Comparison of ENCODE assay signal across 12 cellular contexts in genomic region chr9:137757139-137757538, GRCh38.
DNase-seq lines count a peak whose midpoint lies in the region; ATAC-seq and TF ChIP-seq lines count a peak whose summit lies in the region.
"Had no signal": no experiment of that assay in that cellular context is flagged by ENCODE, and none has a peak within 500 bp of the region (broad histone marks: within the 10 kb centered on the region; RNA-seq: fewer than 3 reads in every experiment).

No MANE protein-coding gene starts in this region.

- H3K36me3 Mint-ChIP-seq in activated CD8-positive, alpha-beta T cell treated with anti-CD3 and anti-CD28 coated beads, Interleukin-2, amount 10 ng/mL, durations not matched to agents 7 days and 5 days (ENCODE audit: low read depth) = peaks cover 84% of the 10 kb centered on the region

- no peak overlapping the region for H3K4me3 Mint-ChIP-seq in activated CD8-positive, alpha-beta T cell treated with anti-CD3 and anti-CD28 coated beads, Interleukin-2, amount 10 ng/mL, durations not matched to agents 7 days and 5 days

- H3K4me3 ChIP-seq in right atrium auricular region = no peak overlapping the region
- H3K4me3 ChIP-seq in subcutaneous abdominal adipose tissue (ENCODE audit: low read depth in 1 of 5, low read length in 5 of 5) = no peak overlapping the region
- H3K4me3 ChIP-seq in sigmoid colon = no peak overlapping the region
- H3K4me3 ChIP-seq in esophagus muscularis mucosa = no peak overlapping the region
- H3K4me3 ChIP-seq: K562, left lung had no signal

- intact Hi-C loops in Right ventricle myocardium superior (cut with DNase I) (no loop called here), sigmoid colon (cut with DNase I) (no loop called here), esophagus muscularis mucosa (cut with DNase I) (no loop called here)

- no peaks in the 10 kb centered on the region for H3K27me3 Mint-ChIP-seq in activated CD8-positive, alpha-beta T cell treated with anti-CD3 and anti-CD28 coated beads, Interleukin-2, amount 10 ng/mL, durations not matched to agents 7 days and 5 days (ENCODE audit: low read depth)

- H3K27ac ChIP-seq in right atrium auricular region (no peak overlapping the region), subcutaneous abdominal adipose tissue (ENCODE audit: low read depth, low read length) (peak overlapping the region; percentile 18), sigmoid colon (no peak overlapping the region), esophagus muscularis mucosa (replicated peaks in 1 of 4) (no peak overlapping the region)
- H3K27ac ChIP-seq: left lung had no signal

- no peak for TF ChIP-seq CTCF in right atrium auricular region (IDR thresholded peaks at IDR 0.05)
- no peak for TF ChIP-seq CTCF in sigmoid colon (IDR thresholded peaks at IDR 0.05)
- TF ChIP-seq CTCF in esophagus muscularis mucosa (IDR thresholded peaks at IDR 0.05) = no peak

- POLR2A ChIA-PET in activated CD8-positive, alpha-beta T cell treated with anti-CD3 and anti-CD28 coated beads, Interleukin-2, amount 10 ng/mL, durations not matched to agents 7 days and 5 days (lab: Charles Lee) = no interaction called here

- H3K9me3 Mint-ChIP-seq in activated CD8-positive, alpha-beta T cell treated with anti-CD3 and anti-CD28 coated beads, Interleukin-2, amount 10 ng/mL, durations not matched to agents 7 days and 5 days (ENCODE audit: insufficient read depth) = peaks cover 26% of the 10 kb centered on the region

- DNase-seq in Right ventricle myocardium superior (peak; percentile 70), right atrium auricular region (ENCODE audit: low spot score) (no peak), iris pigment epithelial cell (ENCODE audit: low read depth) (peak; percentile 28), NCI-H526 (lab: John Stamatoyannopoulos, UW) (no peak), sigmoid colon (no peak), esophagus muscularis mucosa (ENCODE audit: extremely low spot score) (no peak)
- DNase-seq in activated CD8-positive, alpha-beta T cell treated with anti-CD3 and anti-CD28 coated beads, Interleukin-2, amount 10 ng/mL, durations not matched to agents 7 days and 5 days = no peak
- DNase-seq: left lung, NCI-H2081 treated with DMSO at 0.1 percent for 48 hours, OCI-M1 had no signal

- H3K36me3 ChIP-seq in right atrium auricular region = peaks cover 47% of the 10 kb centered on the region
- peaks cover 0 to 85% (median 61%) of the 10 kb centered on the region in 5 donors for H3K36me3 ChIP-seq in subcutaneous abdominal adipose tissue (ENCODE audit: control insufficient read depth in 5 of 5, insufficient read depth in 5 of 5, low read length in 5 of 5)
- H3K36me3 ChIP-seq in sigmoid colon = peaks cover 11 to 83% (median 31%) of the 10 kb centered on the region in 4 donors
- peaks cover 42 to 92% (median 59%) of the 10 kb centered on the region in 4 donors for H3K36me3 ChIP-seq in esophagus muscularis mucosa

- CTCF ChIA-PET in activated CD8-positive, alpha-beta T cell treated with anti-CD3 and anti-CD28 coated beads, Interleukin-2, amount 10 ng/mL, durations not matched to agents 7 days and 5 days (lab: Charles Lee) = interaction anchor here (1.4 kb wide), 1 partner anchor 84 kb away, joined by 4 read pairs; no protein-coding TSS in a partner anchor

- peaks cover 34% of the 10 kb centered on the region for H3K4me1 Mint-ChIP-seq in activated CD8-positive, alpha-beta T cell treated with anti-CD3 and anti-CD28 coated beads, Interleukin-2, amount 10 ng/mL, durations not matched to agents 7 days and 5 days (ENCODE audit: low read depth)

- H3K27me3 ChIP-seq in right atrium auricular region (no peaks in the 10 kb centered on the region), subcutaneous abdominal adipose tissue (ENCODE audit: control insufficient read depth in 5 of 5, insufficient read depth in 4 of 5, low read length in 5 of 5) (no peaks in the 10 kb centered on the region), sigmoid colon (no peaks in the 10 kb centered on the region), esophagus muscularis mucosa (no peaks in the 10 kb centered on the region)
- H3K27me3 ChIP-seq: left lung had no signal

- peak; percentile 77 for ATAC-seq in Right ventricle myocardium superior (ENCODE audit: poor library complexity)
- ATAC-seq in activated CD8-positive, alpha-beta T cell treated with anti-CD3 and anti-CD28 coated beads, Interleukin-2, amount 10 ng/mL, durations not matched to agents 7 days and 5 days = no peak
- ATAC-seq: K562, left lung had no signal

- peaks cover 0 to 6% of the 10 kb centered on the region in 2 donors for H3K9me3 ChIP-seq in right atrium auricular region
- peaks cover 0 to 8% (median 5%) of the 10 kb centered on the region in 5 donors for H3K9me3 ChIP-seq in subcutaneous abdominal adipose tissue (ENCODE audit: control insufficient read depth in 5 of 5, low read length in 5 of 5)
- no peaks in the 10 kb centered on the region for H3K9me3 ChIP-seq in sigmoid colon
- H3K9me3 ChIP-seq in esophagus muscularis mucosa = peaks cover 0 to 5% (median 0%) of the 10 kb centered on the region in 4 donors

- 91 to 94% methylated on average over 10 of the region's 10 CpGs for WGBS in sigmoid colon, 2 donors
- WGBS in esophagus muscularis mucosa = 58% methylated on average over 9 of the region's 10 CpGs

- no peak for TF ChIP-seq POLR2A in sigmoid colon (IDR thresholded peaks at IDR 0.05)
- TF ChIP-seq POLR2A in esophagus muscularis mucosa (IDR thresholded peaks at IDR 0.05; ENCODE audit: low read depth) = no peak

- H3K4me1 ChIP-seq in right atrium auricular region (no peaks in the 10 kb centered on the region), subcutaneous abdominal adipose tissue (ENCODE audit: control insufficient read depth in 5 of 5, insufficient read depth in 5 of 5, low read length in 5 of 5) (peaks cover 2 to 32% (median 18%) of the 10 kb centered on the region in 5 donors), sigmoid colon (peaks cover 0 to 10% (median 4%) of the 10 kb centered on the region in 4 donors), esophagus muscularis mucosa (peaks cover 0 to 6% (median 5%) of the 10 kb centered on the region in 4 donors)
- H3K4me1 ChIP-seq: left lung had no signal

- H3K9ac ChIP-seq in subcutaneous abdominal adipose tissue (ENCODE audit: low read length in 5 of 5) = peak overlapping the region in 1 of 5 donors; percentile 26

- no peak for TF ChIP-seq EP300 in sigmoid colon (IDR thresholded peaks at IDR 0.05)
- TF ChIP-seq EP300 in esophagus muscularis mucosa (IDR thresholded peaks at IDR 0.05) = no peak

- H3K27ac Mint-ChIP-seq in activated CD8-positive, alpha-beta T cell treated with anti-CD3 and anti-CD28 coated beads, Interleukin-2, amount 10 ng/mL, durations not matched to agents 7 days and 5 days = peak overlapping the region; percentile 70

Comparison
In these comparisons a context has a peak if more than half of its experiments do, and no peak if none do; other contexts are left out.
1. DNase-seq: peak in Right ventricle myocardium superior (single experiment) and iris pigment epithelial cell (single experiment); none in right atrium auricular region (single experiment), activated CD8-positive, alpha-beta T cell treated with anti-CD3 and anti-CD28 coated beads, Interleukin-2, amount 10 ng/mL, durations not matched to agents 7 days and 5 days (single experiment), NCI-H526 (0 of 2), sigmoid colon (single experiment) and esophagus muscularis mucosa (single experiment).